ENCODE assay signal across 8 cellular contexts in genomic region chr12:32671930-32672785, GRCh38. TPM values are rescaled to one million over a fixed set of nuclear protein-coding genes. Genes with fewer than 3 reads are reported as not detected.
A peak's percentile ranks its signal among the peaks of the same experiment; 100 is the strongest.
DNase-seq lines count a peak whose midpoint lies in the region; ATAC-seq and TF ChIP-seq lines count a peak whose summit lies in the region.

No MANE protein-coding gene starts in this region.

- intact Hi-C loops in dorsolateral prefrontal cortex (cut with DNase I) = loop anchor here (5.0 to 10.0 kb wide), 4 partner anchors 305 to 1353 kb away; partner anchors contain the start of gene ALG10 (in 1 of the 2)

- no peaks in the 10 kb centered on the region for H3K9me2 ChIP-seq in Loucy (replicated peaks; ENCODE audit: low read depth, low read length)

- H3F3A ChIP-seq in Loucy (ENCODE audit: low read depth) = no peaks in the 10 kb centered on the region

- DNase-seq in activated naive CD8-positive, alpha-beta T cell treated with anti-CD3 and anti-CD28 coated beads, Interleukin-2, amount 50 U/mL, for 24 hours = no peak
- no peak for DNase-seq in activated naive CD8-positive, alpha-beta T cell treated with anti-CD3 and anti-CD28 coated beads for 36 hours
- DNase-seq in dorsolateral prefrontal cortex = peak in 4 of 10 donors; percentile 18 to 75 (median 45)
- DNase-seq in lung microvascular endothelial cell (ENCODE audit: low read depth in 2 of 2) = peak; percentile 80 to 87
- no peak for DNase-seq in effector CD8-positive, alpha-beta T cell (lab: John Stamatoyannopoulos, UW)

- H3K9me3 Mint-ChIP-seq in activated naive CD8-positive, alpha-beta T cell treated with anti-CD3 and anti-CD28 coated beads, Interleukin-2, amount 50 U/mL, for 24 hours = peaks cover 4% of the 10 kb centered on the region
- H3K9me3 Mint-ChIP-seq in activated naive CD8-positive, alpha-beta T cell treated with anti-CD3 and anti-CD28 coated beads for 36 hours = peaks cover 8% of the 10 kb centered on the region

- no peaks in the 10 kb centered on the region for H3K79me2 ChIP-seq in Loucy (ENCODE audit: insufficient read depth, low read length)

- no peaks in the 10 kb centered on the region for H3K4me1 ChIP-seq in Loucy (ENCODE audit: insufficient read depth, low read length, poor library complexity, severe bottlenecking)

- H3K9me3 ChIP-seq in Loucy (ENCODE audit: insufficient read depth, low read depth, low read length) = no peaks in the 10 kb centered on the region

- H2AFZ ChIP-seq in Loucy (ENCODE audit: low read length) = no peak overlapping the region

- no peaks in the 10 kb centered on the region for H3K36me3 Mint-ChIP-seq in activated naive CD8-positive, alpha-beta T cell treated with anti-CD3 and anti-CD28 coated beads, Interleukin-2, amount 50 U/mL, for 24 hours (ENCODE audit: low read depth)
- H3K36me3 Mint-ChIP-seq in activated naive CD8-positive, alpha-beta T cell treated with anti-CD3 and anti-CD28 coated beads for 36 hours = no peaks in the 10 kb centered on the region

- peaks cover 2% of the 10 kb centered on the region for H3K27me3 Mint-ChIP-seq in activated naive CD8-positive, alpha-beta T cell treated with anti-CD3 and anti-CD28 coated beads, Interleukin-2, amount 50 U/mL, for 24 hours
- no peaks in the 10 kb centered on the region for H3K27me3 Mint-ChIP-seq in activated naive CD8-positive, alpha-beta T cell treated with anti-CD3 and anti-CD28 coated beads for 36 hours

- H3K27ac Mint-ChIP-seq in activated naive CD8-positive, alpha-beta T cell treated with anti-CD3 and anti-CD28 coated beads, Interleukin-2, amount 50 U/mL, for 24 hours = no peak overlapping the region
- H3K27ac Mint-ChIP-seq in activated naive CD8-positive, alpha-beta T cell treated with anti-CD3 and anti-CD28 coated beads for 36 hours = no peak overlapping the region

- H3K27me3 ChIP-seq in Loucy (ENCODE audit: insufficient read depth, low read length, poor library complexity, severe bottlenecking) = no peaks in the 10 kb centered on the region
- H3K27me3 ChIP-seq in dorsolateral prefrontal cortex = no peaks in the 10 kb centered on the region

- H3K4me1 Mint-ChIP-seq in activated naive CD8-positive, alpha-beta T cell treated with anti-CD3 and anti-CD28 coated beads, Interleukin-2, amount 50 U/mL, for 24 hours = no peaks in the 10 kb centered on the region
- no peaks in the 10 kb centered on the region for H3K4me1 Mint-ChIP-seq in activated naive CD8-positive, alpha-beta T cell treated with anti-CD3 and anti-CD28 coated beads for 36 hours

- H3K9ac ChIP-seq in Loucy (ENCODE audit: low read depth, low read length, poor library complexity, severe bottlenecking) = no peak overlapping the region

- TF ChIP-seq CTCF in Loucy (conservative IDR thresholded peaks at IDR 0.05; ENCODE audit: low read length) = peak; percentile 73
- TF ChIP-seq CTCF in dorsolateral prefrontal cortex (IDR thresholded peaks at IDR 0.05 in 54 of 56, conservative IDR thresholded peaks at IDR 0.05 in 2 of 56; ENCODE audit: low read depth in 1 of 56, partially characterized antibody in 56 of 56) = peak; percentile 42 to 84 (median 68)

- H3K4me2 ChIP-seq in Loucy (ENCODE audit: low read depth, low read length, poor library complexity, severe bottlenecking) = no peak overlapping the region

- H3K4me3 ChIP-seq in Loucy (ENCODE audit: low read length, poor library complexity, severe bottlenecking) (no peak overlapping the region), dorsolateral prefrontal cortex (no peak overlapping the region)

- H3K27ac ChIP-seq in dorsolateral prefrontal cortex = peak overlapping the region in 1 of 59 donors; percentile 9

- peak; percentile 54 for ATAC-seq in activated naive CD8-positive, alpha-beta T cell treated with anti-CD3 and anti-CD28 coated beads, Interleukin-2, amount 50 U/mL, for 24 hours
- ATAC-seq in HG03135 (IDR thresholded peaks at IDR 0.05; ENCODE audit: unreplicated experiment) = no peak

- no peaks in the 10 kb centered on the region for H3K36me3 ChIP-seq in Loucy (ENCODE audit: insufficient read depth, low read length)

- no peaks in the 10 kb centered on the region for H4K20me1 ChIP-seq in Loucy (ENCODE audit: insufficient read depth, low read length, poor library complexity, severe bottlenecking)

- H3K4me3 Mint-ChIP-seq in activated naive CD8-positive, alpha-beta T cell treated with anti-CD3 and anti-CD28 coated beads, Interleukin-2, amount 50 U/mL, for 24 hours = no peak overlapping the region
- H3K4me3 Mint-ChIP-seq in activated naive CD8-positive, alpha-beta T cell treated with anti-CD3 and anti-CD28 coated beads for 36 hours = no peak overlapping the region

TF ChIP-seq in PFSK-1, 5 proteins besides CTCF, POLR2A, EP300 and RAD21:
- TF ChIP-seq TAF1 (IDR thresholded peaks at IDR 0.05; ENCODE audit: borderline replicate concordance, insufficient read depth, low read length) (no peak), POLR2AphosphoS5 (IDR thresholded peaks at IDR 0.05; ENCODE audit: low read depth, low read length) (peak; percentile 68), REST (IDR thresholded peaks at IDR 0.05; ENCODE audit: insufficient read depth in 1 of 2, low read depth in 2 of 2, low read length in 2 of 2) (0 out of 4 replicates have a peak, but pooled peaks of 1 of the 2 experiments have one; percentile 32), FOXP2 (optimal IDR thresholded peaks at IDR 0.05; ENCODE audit: borderline replicate concordance, extremely low read depth, extremely low read length, insufficient read depth) (no peak), SIN3A (IDR thresholded peaks at IDR 0.05; ENCODE audit: borderline replicate concordance, insufficient read depth, low read length) (0 out of 2 replicates have a peak, but pooled peaks have one; percentile 24)

RNA-seq across cellular contexts. Expression of gene DNM1L, which starts 6.9 kb away (rescaled TPM):
- 10 to 100 TPM; 60.4 to 66.1 TPM for total RNA-seq in activated naive CD8-positive, alpha-beta T cell treated with anti-CD3 and anti-CD28 coated beads for 36 hours
- 34.6 TPM for polyA plus RNA-seq in PFSK-1 (2012; ENCODE audit: insufficient read length, low read depth)
- total RNA-seq in dorsolateral prefrontal cortex (100 to 1,000 TPM in 116 of 120 experiments, 10 to 100 TPM in 4; 72.9 to 202 (median 157) TPM), lung microvascular endothelial cell (57.8 and 61.9 TPM in 2 replicates)

Comparison
In these comparisons a context has a peak if more than half of its experiments do, and no peak if none do; other contexts are left out.
1. DNase-seq: peak in lung microvascular endothelial cell (2 of 2); none in activated naive CD8-positive, alpha-beta T cell treated with anti-CD3 and anti-CD28 coated beads, Interleukin-2, amount 50 U/mL, for 24 hours (single experiment), activated naive CD8-positive, alpha-beta T cell treated with anti-CD3 and anti-CD28 coated beads for 36 hours (single experiment) and effector CD8-positive, alpha-beta T cell (single experiment).